Comparison of ENCODE assay signal across 11 cellular contexts in genomic region chr2:176531608-176532007, GRCh38.
"Had no signal": no experiment of that assay in that cellular context is flagged by ENCODE, and none has a peak within 500 bp of the region (broad histone marks: within the 10 kb centered on the region; RNA-seq: fewer than 3 reads in every experiment).

No MANE protein-coding gene starts in this region.

- H3K27ac ChIP-seq: GM23248, HL-60, KMS-11 had no signal

- H3K36me3 ChIP-seq: HAP-1 had no signal

- DNase-seq: GM23248, GOT3, H7, HFFc6, KBM-7 had no signal

- H3K9me3 ChIP-seq: HAP-1 had no signal

- H3K36me3 Mint-ChIP-seq: IgD-negative memory B cell had no signal

- H3K9me3 Mint-ChIP-seq: HFFc6, IgD-negative memory B cell had no signal

- H3K27ac Mint-ChIP-seq: HFFc6, IgD-negative memory B cell had no signal

- FAIRE-seq: HepG2 had no signal

- H3K4me3 Mint-ChIP-seq: HFFc6, IgD-negative memory B cell had no signal

- H3K4me1 ChIP-seq: HAP-1 had no signal

- ATAC-seq: HCT116, HepG2 had no signal

- H3K4me3 ChIP-seq: GM23248, HAP-1 had no signal

- H3K4me1 Mint-ChIP-seq: IgD-negative memory B cell had no signal
